Comparison of ENCODE assay signal across 13 cellular contexts in the genomic region with DNA sequence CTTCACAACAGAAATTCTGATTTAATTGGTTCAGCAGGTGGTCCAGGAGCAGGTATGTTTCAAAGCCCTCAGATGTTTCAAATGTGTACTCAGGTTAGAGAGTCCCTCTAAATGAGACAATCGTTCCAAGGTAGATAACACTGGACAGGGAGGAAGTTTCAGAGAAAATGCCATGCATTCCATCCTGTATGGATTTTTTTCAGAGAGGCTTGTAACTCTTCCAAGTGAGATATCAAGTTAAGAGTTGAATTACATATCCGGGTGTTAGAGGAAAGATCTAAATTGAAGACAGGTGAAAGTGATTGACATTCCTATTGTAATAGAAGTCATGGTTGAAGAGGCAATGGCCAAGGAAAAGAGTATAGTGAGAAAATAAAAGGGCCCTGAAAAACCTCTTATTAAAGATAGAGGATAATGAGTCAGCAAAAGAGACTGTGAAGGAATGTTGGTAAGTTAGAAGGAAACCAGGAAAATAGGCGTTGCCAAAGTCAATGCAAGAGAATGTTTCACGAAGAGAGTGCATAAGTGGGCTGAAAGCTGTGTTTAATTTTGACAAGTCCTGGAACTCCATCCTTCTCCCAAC.
DNase-seq lines count a peak whose midpoint lies in the region; ATAC-seq and TF ChIP-seq lines count a peak whose summit lies in the region.
"Had no signal": no experiment of that assay in that cellular context is flagged by ENCODE, and none has a peak within 500 bp of the region (broad histone marks: within the 10 kb centered on the region; RNA-seq: fewer than 3 reads in every experiment).

No MANE protein-coding gene starts in this region.

- H3K9me3 ChIP-seq in smooth muscle cell (replicated peaks; ENCODE audit: low read depth): no peaks in the 10 kb centered on the region
- H3K9me3 ChIP-seq: colonic mucosa had no signal

- no peak overlapping the region for H3K9ac ChIP-seq in smooth muscle cell (ENCODE audit: low read depth)

- 46% methylated on average over 4 of the region's 4 CpGs for WGBS in smooth muscle cell (ENCODE audit: low lambda C conversion rate)

- H3K4me1 ChIP-seq in smooth muscle cell (ENCODE audit: low read depth): peaks cover 6% of the 10 kb centered on the region
- H3K4me1 ChIP-seq: colonic mucosa had no signal

- H3K79me2 ChIP-seq in smooth muscle cell (ENCODE audit: low read depth): no peaks in the 10 kb centered on the region

- H3K4me3 ChIP-seq in HFF-Myc (replicated peaks; ENCODE audit: low read depth, low read length): no peak overlapping the region
- H3K4me3 ChIP-seq in smooth muscle cell: no peak overlapping the region
- H3K4me3 ChIP-seq: colonic mucosa, K562, skin epidermis had no signal

- no peak overlapping the region for H3K27ac ChIP-seq in smooth muscle cell (ENCODE audit: low read depth)
- H3K27ac ChIP-seq: colonic mucosa, skin epidermis had no signal

- no peak for ATAC-seq in GM18517 (IDR thresholded peaks at IDR 0.05; ENCODE audit: unreplicated experiment)
- ATAC-seq: activated CD4-positive, alpha-beta T cell treated with anti-CD3 and anti-CD28 coated beads for 36 hours; K562 had no signal

- no peaks in the 10 kb centered on the region for H3K36me3 ChIP-seq in smooth muscle cell (ENCODE audit: low read depth)
- H3K36me3 ChIP-seq: colonic mucosa had no signal

- no peak overlapping the region for H2AFZ ChIP-seq in smooth muscle cell (ENCODE audit: low read depth)

- H3K4me2 ChIP-seq in smooth muscle cell: peak overlapping the region; percentile 21

- no peaks in the 10 kb centered on the region for H4K20me1 ChIP-seq in smooth muscle cell (ENCODE audit: low read depth)

- no peaks in the 10 kb centered on the region for H3F3A ChIP-seq in smooth muscle cell (ENCODE audit: low read depth)

- no peaks in the 10 kb centered on the region for H3K27me3 ChIP-seq in smooth muscle cell (ENCODE audit: low read depth)
- H3K27me3 ChIP-seq: colonic mucosa had no signal

- TF ChIP-seq CTCF in HFF-Myc (IDR thresholded peaks at IDR 0.05; ENCODE audit: low read depth, low read length, missing control alignments) (no peak), smooth muscle cell (IDR thresholded peaks at IDR 0.05; ENCODE audit: borderline replicate concordance, insufficient read depth, poor library complexity, severe bottlenecking) (no peak)

- peak; percentile 51 for DNase-seq in HFF-Myc (ENCODE audit: extremely low read depth, low read depth)
- DNase-seq in amniotic epithelial cell (ENCODE audit: low read depth): peak; percentile 79
- peak; percentile 56 for DNase-seq in glomerular visceral epithelial cell (ENCODE audit: extremely low spot score)
- no peak for DNase-seq in smooth muscle cell (lab: John Stamatoyannopoulos, UW; ENCODE audit: unreplicated experiment)
- DNase-seq in COR-L47 (lab: John Stamatoyannopoulos, UW): no peak
- no peak for DNase-seq in epidermal melanocyte (ENCODE audit: insufficient read length, low spot score)
- DNase-seq: activated CD4-positive, alpha-beta T cell treated with anti-CD3 and anti-CD28 coated beads for 36 hours; colonic mucosa; DND-41; NCI-H2227 treated with DMSO at 0.1 percent for 48 hours had no signal

Comparison
In these comparisons a context has a peak if more than half of its experiments do, and no peak if none do; other contexts are left out.
1. DNase-seq: peak in HFF-Myc (single experiment), amniotic epithelial cell (single experiment) and glomerular visceral epithelial cell (single experiment); none in smooth muscle cell (single experiment), COR-L47 (single experiment) and epidermal melanocyte (single experiment).